Comparison of ENCODE assay signal across 1 cellular context in the genomic region with DNA sequence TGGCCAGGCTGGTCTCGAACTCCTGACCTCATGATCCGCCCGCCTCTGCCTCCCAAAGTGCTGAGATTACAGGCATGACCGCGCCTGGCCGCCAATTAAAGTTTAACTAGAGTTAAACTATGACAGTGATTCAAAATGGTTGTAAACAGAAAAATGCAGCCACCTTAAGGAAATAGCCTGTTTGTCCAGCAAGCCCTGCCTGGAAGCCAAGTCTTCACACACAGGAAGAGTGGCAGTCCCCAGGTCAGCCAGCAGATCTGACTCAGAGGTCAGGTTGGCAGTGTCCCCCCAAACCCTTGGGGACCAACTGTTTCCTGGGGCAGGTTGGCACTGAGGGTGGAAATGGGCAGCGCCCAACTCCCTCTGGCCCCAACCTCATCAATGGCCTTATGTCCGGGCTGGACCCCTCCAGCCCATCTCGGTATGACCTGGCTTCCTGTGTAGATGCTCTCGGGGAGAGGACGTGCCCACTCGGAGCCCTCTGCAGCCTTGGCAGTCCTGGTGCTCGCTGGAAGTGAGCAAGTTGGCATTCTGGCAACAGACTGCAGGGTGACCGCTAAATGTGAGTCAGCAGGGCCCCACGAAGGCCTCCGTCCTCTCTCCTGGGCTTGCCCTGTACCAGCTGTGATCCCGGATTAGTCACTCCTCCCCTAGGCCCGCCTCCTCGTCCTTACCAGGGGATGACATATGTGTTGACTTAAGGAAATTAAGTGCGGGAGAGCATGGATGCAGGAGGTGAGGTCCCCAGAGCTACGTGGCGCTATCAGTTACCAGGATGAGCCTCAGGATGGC.
TF ChIP-seq lines count a peak whose summit lies in the region.

No MANE protein-coding gene starts in this region.

TF ChIP-seq in K562, 482 proteins besides CTCF, POLR2A, EP300 and RAD21 (continued from another document and continues in another):
- peak in 1 of 2 experiments; percentile 48; a peak in 1 of 4 replicates for TF ChIP-seq ZNF318 (IDR thresholded peaks at IDR 0.05; ENCODE audit: borderline replicate concordance in 1 of 2, low read depth in 1 of 2)
- no peak for TF ChIP-seq RNF2 (IDR thresholded peaks at IDR 0.05)
- no peak for TF ChIP-seq ARHGAP35 (IDR thresholded peaks at IDR 0.05; ENCODE audit: partially characterized antibody)
- TF ChIP-seq, protein P1, sequence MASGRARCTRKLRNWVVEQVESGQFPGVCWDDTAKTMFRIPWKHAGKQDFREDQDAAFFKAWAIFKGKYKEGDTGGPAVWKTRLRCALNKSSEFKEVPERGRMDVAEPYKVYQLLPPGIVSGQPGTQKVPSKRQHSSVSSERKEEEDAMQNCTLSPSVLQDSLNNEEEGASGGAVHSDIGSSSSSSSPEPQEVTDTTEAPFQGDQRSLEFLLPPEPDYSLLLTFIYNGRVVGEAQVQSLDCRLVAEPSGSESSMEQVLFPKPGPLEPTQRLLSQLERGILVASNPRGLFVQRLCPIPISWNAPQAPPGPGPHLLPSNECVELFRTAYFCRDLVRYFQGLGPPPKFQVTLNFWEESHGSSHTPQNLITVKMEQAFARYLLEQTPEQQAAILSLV (tag; IDR thresholded peaks at IDR 0.05) = no peak
- no peak for TF ChIP-seq ZNF175 (CRISPR knock-in tag; IDR thresholded peaks at IDR 0.05; ENCODE audit: low read depth)
- TF ChIP-seq NCOA4 (IDR thresholded peaks at IDR 0.05; ENCODE audit: partially characterized antibody) = no peak
- TF ChIP-seq RBBP5 (IDR thresholded peaks at IDR 0.05; ENCODE audit: borderline replicate concordance, insufficient read depth, low read length, poor library complexity, severe bottlenecking) = no peak
- TF ChIP-seq TRIM25 (IDR thresholded peaks at IDR 0.05; ENCODE audit: borderline replicate concordance) = no peak
- TF ChIP-seq HDAC2 (IDR thresholded peaks at IDR 0.05) = no peak
- TF ChIP-seq ZNF507 (tag; conservative IDR thresholded peaks at IDR 0.05) = no peak
- TF ChIP-seq SNIP1 (IDR thresholded peaks at IDR 0.05; ENCODE audit: low read depth) = no peak
- no peak for TF ChIP-seq GATA2 (CRISPR knock-in tag; IDR thresholded peaks at IDR 0.05)
- no peak for TF ChIP-seq TRIM24 (IDR thresholded peaks at IDR 0.05)
- TF ChIP-seq ZNF444 (CRISPR knock-in tag; IDR thresholded peaks at IDR 0.05) = no peak
- TF ChIP-seq, protein P2, sequence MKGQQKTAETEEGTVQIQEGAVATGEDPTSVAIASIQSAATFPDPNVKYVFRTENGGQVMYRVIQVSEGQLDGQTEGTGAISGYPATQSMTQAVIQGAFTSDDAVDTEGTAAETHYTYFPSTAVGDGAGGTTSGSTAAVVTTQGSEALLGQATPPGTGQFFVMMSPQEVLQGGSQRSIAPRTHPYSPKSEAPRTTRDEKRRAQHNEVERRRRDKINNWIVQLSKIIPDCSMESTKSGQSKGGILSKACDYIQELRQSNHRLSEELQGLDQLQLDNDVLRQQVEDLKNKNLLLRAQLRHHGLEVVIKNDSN (CRISPR knock-in tag; IDR thresholded peaks at IDR 0.05) = peak; percentile 23; the same call in 1 of the 2 replicates
- TF ChIP-seq, protein P3, sequence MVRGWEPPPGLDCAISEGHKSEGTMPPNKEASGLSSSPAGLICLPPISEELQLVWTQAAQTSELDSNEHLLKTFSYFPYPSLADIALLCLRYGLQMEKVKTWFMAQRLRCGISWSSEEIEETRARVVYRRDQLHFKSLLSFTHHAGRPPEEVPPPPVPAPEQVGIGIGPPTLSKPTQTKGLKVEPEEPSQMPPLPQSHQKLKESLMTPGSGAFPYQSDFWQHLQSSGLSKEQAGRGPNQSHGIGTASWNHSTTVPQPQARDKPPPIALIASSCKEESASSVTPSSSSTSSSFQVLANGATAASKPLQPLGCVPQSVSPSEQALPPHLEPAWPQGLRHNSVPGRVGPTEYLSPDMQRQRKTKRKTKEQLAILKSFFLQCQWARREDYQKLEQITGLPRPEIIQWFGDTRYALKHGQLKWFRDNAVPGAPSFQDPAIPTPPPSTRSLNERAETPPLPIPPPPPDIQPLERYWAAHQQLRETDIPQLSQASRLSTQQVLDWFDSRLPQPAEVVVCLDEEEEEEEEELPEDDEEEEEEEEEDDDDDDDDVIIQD (CRISPR knock-in tag; IDR thresholded peaks at IDR 0.05) = no peak
- no peak for TF ChIP-seq ZNF224 (CRISPR knock-in tag; IDR thresholded peaks at IDR 0.05)
- TF ChIP-seq MYNN (IDR thresholded peaks at IDR 0.05) = peak; percentile 94
- no peak for TF ChIP-seq MYNN (CRISPR knock-in tag; IDR thresholded peaks at IDR 0.05)
- no peak for TF ChIP-seq ZNF274 (IDR thresholded peaks at IDR 0.05; ENCODE audit: borderline replicate concordance, low read depth, low read length)
- no peak for TF ChIP-seq EHMT2 (IDR thresholded peaks at IDR 0.05)
- no peak for TF ChIP-seq PRDM10 (IDR thresholded peaks at IDR 0.05; ENCODE audit: partially characterized antibody)
- no peak for TF ChIP-seq CEBPG (CRISPR knock-in tag; IDR thresholded peaks at IDR 0.05)
- no peak for TF ChIP-seq CEBPG (tag; conservative IDR thresholded peaks at IDR 0.05 in 1 of 2, IDR thresholded peaks at IDR 0.05 in 1 of 2)
- peak; percentile 68 for TF ChIP-seq SMARCE1 (IDR thresholded peaks at IDR 0.05)
- no peak for TF ChIP-seq LCOR (CRISPR knock-in tag; IDR thresholded peaks at IDR 0.05)
- no peak for TF ChIP-seq GATAD2B (IDR thresholded peaks at IDR 0.05; ENCODE audit: borderline replicate concordance)
- no peak for TF ChIP-seq SRSF3 (IDR thresholded peaks at IDR 0.05; ENCODE audit: insufficient read depth, low read length)
- TF ChIP-seq ZNF445 (CRISPR knock-in tag; IDR thresholded peaks at IDR 0.05; ENCODE audit: low read depth) = no peak
- no peak for TF ChIP-seq IRF2 (CRISPR knock-in tag; IDR thresholded peaks at IDR 0.05)
- TF ChIP-seq HMGXB4 (CRISPR knock-in tag; IDR thresholded peaks at IDR 0.05) = no peak
- no peak for TF ChIP-seq POLR3A (IDR thresholded peaks at IDR 0.05; ENCODE audit: borderline replicate concordance, extremely low read depth, insufficient read depth, insufficient read length)
- peak; percentile 58; the same call in 1 of the 2 replicates for TF ChIP-seq THAP12 (CRISPR knock-in tag; IDR thresholded peaks at IDR 0.05)
- TF ChIP-seq PTRF (tag; IDR thresholded peaks at IDR 0.05) = no peak
